Comparison of ENCODE assay signal across 14 cellular contexts in genomic region chr3:102299125-102299877, GRCh38.
DNase-seq lines count a peak whose midpoint lies in the region; ATAC-seq and TF ChIP-seq lines count a peak whose summit lies in the region.
"Had no signal": no experiment of that assay in that cellular context is flagged by ENCODE, and none has a peak within 500 bp of the region (broad histone marks: within the 10 kb centered on the region; RNA-seq: fewer than 3 reads in every experiment).

No MANE protein-coding gene starts in this region.

- intact Hi-C loops in body of pancreas (cut with DNase I): no loop called here

- DNase-seq in ELR (ENCODE audit: low read depth) (peak; percentile 37), LHCN-M2 (ENCODE audit: low read depth) (peak; percentile 49), foreskin keratinocyte (peak; percentile 90 to 95), H4 (ENCODE audit: low spot score) (no peak), body of pancreas (no peak)
- DNase-seq in stimulated activated naive CD4-positive, alpha-beta T cell treated with Interleukin-2 at 50 U/mL for 16 hours (lab: John Stamatoyannopoulos, UW): no peak
- DNase-seq: activated T-cell treated with anti-CD3 and anti-CD28 coated beads for 4 hours, dorsolateral prefrontal cortex, midbrain, NCI-H1436, NCI-H510A treated with DMSO at 0.1 percent for 48 hours, Right ventricle myocardium superior had no signal

- H3K4me1 ChIP-seq in foreskin keratinocyte: peaks cover 13% of the 10 kb centered on the region
- no peaks in the 10 kb centered on the region for H3K4me1 ChIP-seq in body of pancreas

- TF ChIP-seq CTCF in foreskin keratinocyte (conservative IDR thresholded peaks at IDR 0.05): no peak
- no peak for TF ChIP-seq CTCF in body of pancreas (IDR thresholded peaks at IDR 0.05)

- TF ChIP-seq POLR2A in body of pancreas (IDR thresholded peaks at IDR 0.05): no peak

- H3K9me3 ChIP-seq in body of pancreas: no peaks in the 10 kb centered on the region

- 51% methylated on average over 3 of the region's 3 CpGs for WGBS in body of pancreas, 2 donors

- no peaks in the 10 kb centered on the region for H3K27me3 ChIP-seq in foreskin keratinocyte
- no peaks in the 10 kb centered on the region for H3K27me3 ChIP-seq in body of pancreas

- H3K27ac ChIP-seq in foreskin keratinocyte (no peak overlapping the region), body of pancreas (no peak overlapping the region)
- H3K27ac ChIP-seq: dorsolateral prefrontal cortex had no signal

- ATAC-seq in GM18858 (IDR thresholded peaks at IDR 0.05; ENCODE audit: unreplicated experiment): peak; percentile 55
- ATAC-seq in foreskin keratinocyte: peak; percentile 95
- ATAC-seq in body of pancreas: no peak
- ATAC-seq: HepG2 had no signal

- no peak overlapping the region for H3K4me3 ChIP-seq in body of pancreas
- H3K4me3 ChIP-seq: dorsolateral prefrontal cortex had no signal

- no peaks in the 10 kb centered on the region for H3K36me3 ChIP-seq in body of pancreas (replicated peaks in 1 of 2; ENCODE audit: insufficient read depth in 1 of 2, low read depth in 2 of 2)

Comparison
In these comparisons a context has a peak if more than half of its experiments do, and no peak if none do; other contexts are left out.
1. DNase-seq: peak in ELR (single experiment), LHCN-M2 (single experiment) and foreskin keratinocyte (2 of 2); none in H4 (single experiment), stimulated activated naive CD4-positive, alpha-beta T cell treated with Interleukin-2 at 50 U/mL for 16 hours (single experiment) and body of pancreas (0 of 4).